13 cellular contexts compared by ENCODE assay signal in the genomic region with DNA sequence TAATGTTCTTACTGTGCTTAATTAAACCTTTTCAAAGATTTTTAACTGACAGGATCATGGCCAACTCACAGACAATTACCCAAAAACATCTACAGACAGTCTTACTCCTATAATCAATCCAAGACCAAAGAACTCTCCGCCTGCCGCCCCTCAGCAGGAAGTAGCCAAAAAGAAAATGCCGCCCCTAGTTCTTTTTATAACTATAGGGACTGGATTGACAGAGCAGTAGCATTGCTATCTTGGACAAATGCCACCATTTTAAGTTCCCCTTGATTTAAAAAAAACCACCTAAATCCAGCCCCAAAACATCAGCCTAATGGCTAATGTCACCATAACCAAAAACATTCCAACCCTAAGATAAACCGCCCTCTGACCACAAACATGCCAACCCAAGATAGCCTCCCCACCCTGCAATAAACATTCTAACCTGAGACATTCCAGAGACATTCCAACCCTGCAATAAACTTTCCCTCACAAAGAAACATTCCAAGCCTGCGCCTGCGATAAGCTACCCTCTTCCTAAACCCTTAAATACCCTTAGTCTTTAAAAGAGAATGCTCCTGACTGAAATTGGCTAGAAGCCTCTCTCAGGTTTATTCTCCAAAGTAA.
DNase-seq lines count a peak whose midpoint lies in the region; ATAC-seq and TF ChIP-seq lines count a peak whose summit lies in the region.
"Had no signal": no experiment of that assay in that cellular context is flagged by ENCODE, and none has a peak within 500 bp of the region (broad histone marks: within the 10 kb centered on the region; RNA-seq: fewer than 3 reads in every experiment).

No MANE protein-coding gene starts in this region.

- TF ChIP-seq POLR2A in esophagus squamous epithelium (IDR thresholded peaks at IDR 0.05) (no peak), Peyer's patch (IDR thresholded peaks at IDR 0.05) (no peak)

- peaks cover 18% of the 10 kb centered on the region; the same call in 1 of the 2 replicates for H3K9me3 ChIP-seq in PC-9 (ENCODE audit: insufficient read depth, low read depth)
- H3K9me3 ChIP-seq in esophagus squamous epithelium, result no peaks in the 10 kb centered on the region
- H3K9me3 ChIP-seq in Peyer's patch, result no peaks in the 10 kb centered on the region
- H3K9me3 ChIP-seq: right lobe of liver had no signal

- in situ Hi-C loops in GM13976 (cut with MboI; ENCODE audit: low sequenced_read_pairs, unreplicated experiment), result no loop called here

- peak overlapping the region; percentile 59 for H3K27ac ChIP-seq in PC-9
- H3K27ac ChIP-seq in esophagus squamous epithelium, result peak overlapping the region; percentile 28 to 85 (median 69)
- H3K27ac ChIP-seq in Peyer's patch, result no peak overlapping the region
- H3K27ac ChIP-seq: right lobe of liver had no signal

- no peaks in the 10 kb centered on the region for H4K20me1 ChIP-seq in PC-9 (ENCODE audit: insufficient read depth)

- POLR2A ChIA-PET in PC-9 (lab: Charles Lee; ENCODE audit: unreplicated experiment), result interaction anchor here (0.7 to 1.0 kb wide), 2 partner anchors 15 to 93 kb away, joined by 3 to 5 read pairs; no protein-coding TSS in a partner anchor

- ATAC-seq in GM18870 (IDR thresholded peaks at IDR 0.05; ENCODE audit: unreplicated experiment), result no peak
- ATAC-seq in GM21526 (IDR thresholded peaks at IDR 0.05; ENCODE audit: low FRiP score, unreplicated experiment), result no peak
- ATAC-seq: effector memory CD8-positive, alpha-beta T cell; right lobe of liver had no signal

- H3K27me3 ChIP-seq in PC-9 (ENCODE audit: insufficient read depth, low read depth) (no peaks in the 10 kb centered on the region), esophagus squamous epithelium (no peaks in the 10 kb centered on the region), Peyer's patch (no peaks in the 10 kb centered on the region)
- H3K27me3 ChIP-seq: right lobe of liver had no signal

- CTCF ChIA-PET in PC-9 (lab: Charles Lee), result interaction anchor here (1.2 kb wide), 1 partner anchor 19 kb away, joined by 3 read pairs; no protein-coding TSS in a partner anchor

- H3K36me3 ChIP-seq in PC-9 (ENCODE audit: low read depth), result peaks cover 7% of the 10 kb centered on the region; the same call in 1 of the 2 replicates
- H3K36me3 ChIP-seq in esophagus squamous epithelium, result no peaks in the 10 kb centered on the region
- no peaks in the 10 kb centered on the region for H3K36me3 ChIP-seq in Peyer's patch
- H3K36me3 ChIP-seq: right lobe of liver had no signal

- peaks cover 33% of the 10 kb centered on the region for H3K4me1 ChIP-seq in PC-9 (replicated peaks; ENCODE audit: insufficient read depth)
- H3K4me1 ChIP-seq in esophagus squamous epithelium, result peaks cover 6 to 45% (median 7%) of the 10 kb centered on the region in 3 donors
- H3K4me1 ChIP-seq in Peyer's patch, result peaks cover 0 to 19% (median 7%) of the 10 kb centered on the region in 4 donors
- H3K4me1 ChIP-seq: right lobe of liver had no signal

- 78 to 84% methylated on average over 3 to 6 of the region's 6 CpGs for WGBS in esophagus squamous epithelium, 2 donors

- no peak for TF ChIP-seq CTCF in PC-9 (conservative IDR thresholded peaks at IDR 0.05)
- no peak for TF ChIP-seq CTCF in esophagus squamous epithelium (IDR thresholded peaks at IDR 0.05)
- no peak for TF ChIP-seq CTCF in GM13976 (IDR thresholded peaks at IDR 0.05; ENCODE audit: borderline replicate concordance, control extremely low read depth, extremely low read depth, insufficient read depth, missing control alignments)
- TF ChIP-seq CTCF in Peyer's patch (IDR thresholded peaks at IDR 0.05), result no peak

- H3K4me3 ChIP-seq in PC-9, result no peak overlapping the region
- H3K4me3 ChIP-seq in esophagus squamous epithelium, result no peak overlapping the region
- H3K4me3 ChIP-seq in Peyer's patch, result no peak overlapping the region
- H3K4me3 ChIP-seq: right lobe of liver had no signal

- intact Hi-C loops in PC-9 (cut with micrococcal nuclease; ENCODE audit: unreplicated experiment), result loop anchor here (1.0 to 5.0 kb wide), 3 partner anchors 50 to 97 kb away; no protein-coding TSS in a partner anchor
- intact Hi-C loops in esophagus squamous epithelium (cut with DNase I), result no loop called here

- no peaks in the 10 kb centered on the region for H3K9me2 ChIP-seq in PC-9 (ENCODE audit: insufficient read depth)

- BruUV-seq in PC-9 (replicated peaks; lab: Mats Ljungman, UMichigan), result no TSS peak

- H3K79me2 ChIP-seq in PC-9 (ENCODE audit: low read depth), result no peaks in the 10 kb centered on the region

- DNase-seq in EH (ENCODE audit: low read depth), result peak; percentile 94
- peak; percentile 61 to 88 for DNase-seq in PC-9
- DNase-seq in esophagus squamous epithelium (lab: John Stamatoyannopoulos, UW), result no peak
- peak; percentile 44 for DNase-seq in non-pigmented ciliary epithelial cell (ENCODE audit: low read depth)
- no peak for DNase-seq in GM13976 (ENCODE audit: low spot score)
- DNase-seq in Peyer's patch, result no peak
- DNase-seq: activated naive CD4-positive, alpha-beta T cell; effector memory CD8-positive, alpha-beta T cell; NCI-H1105; OCI-M1; right lobe of liver had no signal

- H3K4me2 ChIP-seq in PC-9, result peak overlapping the region; percentile 19; the same call in 1 of the 2 replicates

- peaks cover 16% of the 10 kb centered on the region; the same call in 1 of the 2 replicates for H3F3A ChIP-seq in PC-9 (ENCODE audit: insufficient read depth, low read depth)

- H2AFZ ChIP-seq in PC-9, result no peak overlapping the region

Comparison
In these comparisons a context has a peak if more than half of its experiments do, and no peak if none do; other contexts are left out.
1. DNase-seq: peak in EH (single experiment), PC-9 (2 of 2) and non-pigmented ciliary epithelial cell (single experiment); none in esophagus squamous epithelium (single experiment), GM13976 (single experiment) and Peyer's patch (0 of 3).
2. H3K27ac ChIP-seq: peak in PC-9 (single experiment) and esophagus squamous epithelium (4 of 4); none in Peyer's patch (0 of 4).